ENCODE assay signal across 9 cellular contexts in the genomic region with DNA sequence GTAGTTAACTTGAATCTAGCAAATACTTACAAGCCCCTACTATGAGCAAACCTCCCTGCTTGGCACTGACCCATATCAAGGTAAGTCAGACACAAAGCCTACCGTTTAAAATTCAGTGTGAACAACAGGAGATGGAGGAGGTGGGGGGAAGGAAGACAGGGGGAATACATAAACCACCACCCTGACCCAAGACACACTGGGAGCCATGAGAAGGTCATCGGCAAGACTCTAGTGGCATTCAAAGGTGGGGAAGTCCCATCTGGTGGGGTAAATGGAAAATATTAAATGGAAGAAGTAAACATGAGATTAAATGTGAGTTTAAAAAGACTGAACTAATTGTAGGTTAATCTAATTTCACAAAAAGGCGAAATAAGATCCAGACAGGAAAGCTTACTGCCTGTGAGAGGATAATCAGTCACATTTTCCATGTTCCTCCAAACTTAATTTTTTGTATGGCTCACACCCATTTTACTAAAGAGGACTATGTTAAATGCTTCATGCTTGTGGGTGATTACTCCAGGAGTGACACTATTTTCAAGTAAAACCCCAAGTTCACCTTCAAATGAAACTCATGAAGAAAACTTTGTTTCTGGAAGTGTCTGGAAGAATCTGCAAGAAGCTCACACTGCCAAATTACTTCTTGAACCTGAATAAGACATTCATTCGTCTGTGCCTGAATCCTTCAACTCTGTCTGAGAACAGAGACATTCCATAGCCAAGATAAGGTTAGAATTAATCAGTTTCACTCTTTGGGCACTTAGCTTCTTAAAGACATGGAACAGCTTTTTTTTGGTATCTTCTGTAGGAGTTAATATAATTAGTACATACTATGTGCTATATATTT. TPM values are rescaled to one million over a fixed set of nuclear protein-coding genes. Genes with fewer than 3 reads are reported as not detected.
DNase-seq lines count a peak whose midpoint lies in the region; ATAC-seq and TF ChIP-seq lines count a peak whose summit lies in the region.
"Had no signal": no experiment of that assay in that cellular context is flagged by ENCODE, and none has a peak within 500 bp of the region (broad histone marks: within the 10 kb centered on the region; RNA-seq: fewer than 3 reads in every experiment).

No MANE protein-coding gene starts in this region.

- peaks cover 46% of the 10 kb centered on the region for H3K4me1 Mint-ChIP-seq in activated CD4-positive, alpha-beta T cell treated with anti-CD3 and anti-CD28 coated beads for 36 hours

- H3K4me3 ChIP-seq in body of pancreas = no peak overlapping the region
- no peak overlapping the region for H3K4me3 ChIP-seq in stomach smooth muscle (ENCODE audit: low read length in 2 of 2)

- H3K27me3 Mint-ChIP-seq in activated CD4-positive, alpha-beta T cell treated with anti-CD3 and anti-CD28 coated beads for 36 hours = no peaks in the 10 kb centered on the region

- no peaks in the 10 kb centered on the region for H3K9me3 Mint-ChIP-seq in activated CD4-positive, alpha-beta T cell treated with anti-CD3 and anti-CD28 coated beads for 36 hours (ENCODE audit: low read depth)

- TF ChIP-seq CTCF in body of pancreas (IDR thresholded peaks at IDR 0.05) = no peak
- no peak for TF ChIP-seq CTCF in GM13977 (IDR thresholded peaks at IDR 0.05; ENCODE audit: extremely low read depth, insufficient read depth, missing control alignments)

- peak; percentile 27 for DNase-seq in activated CD4-positive, alpha-beta T cell treated with anti-CD3 and anti-CD28 coated beads for 36 hours
- DNase-seq in activated CD4-positive, alpha-beta T cell treated with anti-CD3 and anti-CD28 coated beads for 1 hour = no peak
- no peak for DNase-seq in body of pancreas
- no peak for DNase-seq in GM13977 (ENCODE audit: low spot score)
- no peak for DNase-seq in LoVo (ENCODE audit: low spot score)
- no peak for DNase-seq in NCI-H187 treated with DMSO at 0.1 percent for 48 hours (lab: John Stamatoyannopoulos, UW)
- DNase-seq: posterior cingulate gyrus had no signal

- peaks cover 29% of the 10 kb centered on the region for H3K36me3 Mint-ChIP-seq in activated CD4-positive, alpha-beta T cell treated with anti-CD3 and anti-CD28 coated beads for 36 hours (ENCODE audit: low read depth)

- ATAC-seq in activated CD4-positive, alpha-beta T cell treated with anti-CD3 and anti-CD28 coated beads for 36 hours = peak; percentile 84
- ATAC-seq in body of pancreas = peak; percentile 12

- intact Hi-C loops in activated CD4-positive, alpha-beta T cell treated with anti-CD3 and anti-CD28 coated beads for 36 hours (cut with DNase I, micrococcal nuclease) = loop anchor here in 1 of 2 experiments (5.0 kb wide), 1 partner anchor 50 kb away; the partner anchor contains the start of gene PITPNB
- intact Hi-C loops in body of pancreas (cut with DNase I) = no loop called here

- CTCF ChIA-PET in activated CD4-positive, alpha-beta T cell treated with anti-CD3 and anti-CD28 coated beads for 36 hours (lab: Charles Lee) = interaction anchor here (0.7 to 1.6 kb wide), 3 partner anchors 10 to 14 kb away, joined by 3 to 6 read pairs (median 4); no protein-coding TSS in a partner anchor

- TF ChIP-seq POLR2A in body of pancreas (IDR thresholded peaks at IDR 0.05) = no peak

- H3K36me3 ChIP-seq in body of pancreas (replicated peaks in 1 of 2; ENCODE audit: insufficient read depth in 1 of 2, low read depth in 2 of 2) = peaks cover 0 to 3% of the 10 kb centered on the region in 2 donors
- peaks cover 7 to 9% of the 10 kb centered on the region in 2 donors for H3K36me3 ChIP-seq in stomach smooth muscle (ENCODE audit: control insufficient read depth in 2 of 2, insufficient read depth in 2 of 2, low read length in 2 of 2)

- POLR2A ChIA-PET in activated CD4-positive, alpha-beta T cell treated with anti-CD3 and anti-CD28 coated beads for 36 hours (lab: Charles Lee) = no interaction called here

- no peak overlapping the region for H3K9ac ChIP-seq in stomach smooth muscle (ENCODE audit: low read length in 2 of 2)

- H3K4me1 ChIP-seq in body of pancreas (peaks cover 72% of the 10 kb centered on the region), stomach smooth muscle (ENCODE audit: control insufficient read depth, insufficient read depth, low read length) (peaks cover 23% of the 10 kb centered on the region)

- H3K27ac ChIP-seq in body of pancreas (peak overlapping the region in 3 of 4 donors; percentile 4 to 34 (median 19)), layer of hippocampus (ENCODE audit: low read depth, low read length) (peak overlapping the region; percentile 62), stomach smooth muscle (ENCODE audit: low read length) (peak overlapping the region; percentile 83)

- H3K4me3 Mint-ChIP-seq in activated CD4-positive, alpha-beta T cell treated with anti-CD3 and anti-CD28 coated beads for 36 hours = no peak overlapping the region

- H3K27me3 ChIP-seq in body of pancreas (no peaks in the 10 kb centered on the region), layer of hippocampus (ENCODE audit: control insufficient read depth, insufficient read depth, low read length) (no peaks in the 10 kb centered on the region), stomach smooth muscle (ENCODE audit: control insufficient read depth in 1 of 2, insufficient read depth in 2 of 2, low read length in 2 of 2) (no peaks in the 10 kb centered on the region)

- WGBS in body of pancreas, 2 donors = 13 to 22% methylated on average over 4 of the region's 4 CpGs

- in situ Hi-C loops in GM13977 (cut with MboI; ENCODE audit: low pct_unique_long_range_greater_than_20kb, low sequenced_read_pairs, unreplicated experiment) = no loop called here

- H3K27ac Mint-ChIP-seq in activated CD4-positive, alpha-beta T cell treated with anti-CD3 and anti-CD28 coated beads for 36 hours = peak overlapping the region; percentile 74

- H3K9me3 ChIP-seq in body of pancreas (no peaks in the 10 kb centered on the region), stomach smooth muscle (ENCODE audit: control insufficient read depth in 2 of 2, low read length in 2 of 2) (peaks cover 0 to 6% of the 10 kb centered on the region in 2 donors)

RNA-seq across cellular contexts. Expression of gene PITPNB, which starts 51.7 kb away (rescaled TPM):
- total RNA-seq in activated CD4-positive, alpha-beta T cell treated with anti-CD3 and anti-CD28 coated beads for 36 hours = 100 to 1,000 TPM in 1 of 2 experiments, 10 to 100 TPM in 1; 96.5 to 111 TPM
- total RNA-seq in body of pancreas = 10 to 100 TPM; 21.3 to 39.6 TPM

Comparison
In these comparisons a context has a peak if more than half of its experiments do, and no peak if none do; other contexts are left out.
1. H3K27ac ChIP-seq: peak in every context shown above with its lines; median percentile 83 in stomach smooth muscle; 62 in layer of hippocampus; 19 in body of pancreas.